In the genomic region with DNA sequence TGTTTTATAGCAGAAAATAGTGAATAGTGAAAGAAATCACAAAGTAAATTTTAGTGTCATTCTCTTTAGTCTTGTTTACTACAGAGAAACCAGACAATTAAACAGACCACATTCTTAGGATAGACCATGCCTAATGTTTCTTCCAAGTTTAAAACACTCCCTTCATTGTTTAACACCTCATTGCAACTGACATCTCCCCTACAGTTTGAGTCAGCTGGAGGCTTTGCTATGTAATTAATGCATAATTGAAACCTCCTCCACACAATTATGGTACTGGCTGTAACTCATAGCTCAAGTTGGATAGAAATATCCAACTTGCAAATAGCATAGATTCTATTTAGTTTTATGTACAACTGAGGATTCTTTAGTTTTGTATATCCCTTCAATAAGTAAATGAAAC, we compare ENCODE assay signal across 20 cellular contexts. TPM values are rescaled to one million over a fixed set of nuclear protein-coding genes. Genes with fewer than 3 reads are reported as not detected.
DNase-seq lines count a peak whose midpoint lies in the region; FAIRE-seq and TF ChIP-seq lines count a peak whose summit lies in the region.
"Had no signal": no experiment of that assay in that cellular context is flagged by ENCODE, and none has a peak within 500 bp of the region (broad histone marks: within the 10 kb centered on the region; RNA-seq: fewer than 3 reads in every experiment).

No MANE protein-coding gene starts in this region.

- in situ Hi-C loops in G401 (cut with HindIII; ENCODE audit: low sequenced_read_pairs): no loop called here

- intact Hi-C loops in posterior vena cava (cut with DNase I): no loop called here

- TF ChIP-seq CTCF in epithelial cell of esophagus (IDR thresholded peaks at IDR 0.05; ENCODE audit: insufficient read depth, low read depth, low read length, missing control alignments): no peak

- peak; percentile 37 for DNase-seq in G401 (ENCODE audit: low spot score)
- peak; percentile 5 for DNase-seq in NCI-H146 treated with DMSO at 0.1 percent for 48 hours (lab: John Stamatoyannopoulos, UW; ENCODE audit: unreplicated experiment)
- DNase-seq in epithelial cell of esophagus (ENCODE audit: low read depth): peak; percentile 11
- peak; percentile 45 for DNase-seq in putamen (ENCODE audit: low spot score)
- no peak for DNase-seq in posterior vena cava (ENCODE audit: low spot score)
- DNase-seq in GM12892 (ENCODE audit: insufficient read length): no peak
- DNase-seq in NCI-H82 (lab: John Stamatoyannopoulos, UW): no peak
- DNase-seq: activated CD4-positive, CD25-positive, alpha-beta regulatory T cell treated with anti-CD3 and anti-CD28 coated beads, Interleukin-2, amount 50 U/mL, for 72 hours; activated naive CD8-positive, alpha-beta T cell treated with anti-CD3 and anti-CD28 coated beads for 36 hours; DMS153; immature natural killer cell; NCI-H524; PC-9; stimulated activated CD4-positive, alpha-beta T cell treated with anti-CD3 and anti-CD28 coated beads, Interleukin-12 subunit alpha, Interleukin-12 subunit beta, amount 100 ng/mL, for 4 hours; T1000; testis had no signal

- no peak for TF ChIP-seq POLR2A in GM12892 (IDR thresholded peaks at IDR 0.05; ENCODE audit: low read depth, low read length)

- no peak overlapping the region for H3K4me3 ChIP-seq in epithelial cell of esophagus (ENCODE audit: low read length)
- H3K4me3 ChIP-seq: BLaER1, PC-9, prostate gland, testis had no signal

- no peak for FAIRE-seq in GM12892 (lab: Jason Lieb, UNC)
- FAIRE-seq: HepG2 had no signal

RNA-seq across cellular contexts. Expression of gene B3GALT2, which starts 35.2 kb away (rescaled TPM):
- total RNA-seq in G401 (2014; rRNA removed; shearing (Covaris generic)): not detected in 2 replicates
- total RNA-seq in posterior vena cava: under 1 TPM; 0.76 to 0.88 TPM
- 0.38 TPM for polyA plus RNA-seq in GM12892 (2012; ENCODE audit: missing spikeins)
- total RNA-seq: activated naive CD8-positive, alpha-beta T cell treated with anti-CD3 and anti-CD28 coated beads for 36 hours; HepG2; natural killer cell treated with Interleukin-12 subunit alpha and Interleukin-12 subunit beta and Interleukin-15 and Interleukin-18, amount 100 ng/mL, for 72 hours; PC-9 had no signal
- polyA plus RNA-seq: HepG2 had no signal

Comparison
In these comparisons a context has a peak if more than half of its experiments do, and no peak if none do; other contexts are left out.
1. DNase-seq: peak in G401 (single experiment), NCI-H146 treated with DMSO at 0.1 percent for 48 hours (single experiment), epithelial cell of esophagus (single experiment) and putamen (single experiment); none in posterior vena cava (single experiment), GM12892 (single experiment) and NCI-H82 (single experiment).